ENCODE assay signal across 11 cellular contexts in genomic region chrX:72554448-72555140, GRCh38. TPM values are rescaled to one million over a fixed set of nuclear protein-coding genes. Genes with fewer than 3 reads are reported as not detected.
A peak's percentile ranks its signal among the peaks of the same experiment; 100 is the strongest.
DNase-seq lines count a peak whose midpoint lies in the region; ATAC-seq lines count a peak whose summit lies in the region.
"Had no signal": no experiment of that assay in that cellular context is flagged by ENCODE, and none has a peak within 500 bp of the region (broad histone marks: within the 10 kb centered on the region; RNA-seq: fewer than 3 reads in every experiment).

No MANE protein-coding gene starts in this region.

- ATAC-seq in esophagus mucosa (peak; percentile 78), left lobe of liver (no peak), GM21717 (IDR thresholded peaks at IDR 0.05; ENCODE audit: unreplicated experiment) (no peak)

- DNase-seq in activated T-cell treated with anti-CD3 and anti-CD28 coated beads, Interleukin-2, amount 50 U/mL, for 48 hours: peak; percentile 27 to 29
- DNase-seq in activated T-cell treated with anti-CD3 and anti-CD28 coated beads for 4 hours: no peak
- peak; percentile 2 for DNase-seq in NCI-H524 treated with DMSO at 0.1 percent for 48 hours (lab: John Stamatoyannopoulos, UW)
- DNase-seq in stimulated activated CD8-positive, alpha-beta memory T cell treated with anti-CD3 and anti-CD28 coated beads, Interleukin-4, amount 100 ng/mL, for 48 hours: peak; percentile 23
- no peak for DNase-seq in NOMO-1 treated with DMSO at 0.1 percent for 48 hours (lab: John Stamatoyannopoulos, UW; ENCODE audit: unreplicated experiment)
- no peak for DNase-seq in left lobe of liver (ENCODE audit: low spot score)
- DNase-seq: NCI-H345, right cardiac atrium, T-helper 9 cell had no signal

RNA-seq across cellular contexts. Expression of gene HDAC8, which starts 18.0 kb away (rescaled TPM):
- 17.9 TPM for total RNA-seq in esophagus mucosa
- total RNA-seq in left lobe of liver: 16.0 TPM

Comparison
In these comparisons a context has a peak if more than half of its experiments do, and no peak if none do; other contexts are left out.
1. DNase-seq: peak in activated T-cell treated with anti-CD3 and anti-CD28 coated beads, Interleukin-2, amount 50 U/mL, for 48 hours (2 of 2), NCI-H524 treated with DMSO at 0.1 percent for 48 hours (single experiment) and stimulated activated CD8-positive, alpha-beta memory T cell treated with anti-CD3 and anti-CD28 coated beads, Interleukin-4, amount 100 ng/mL, for 48 hours (single experiment); none in activated T-cell treated with anti-CD3 and anti-CD28 coated beads for 4 hours (single experiment), NOMO-1 treated with DMSO at 0.1 percent for 48 hours (single experiment) and left lobe of liver (single experiment).